ENCODE assay signal across 19 cellular contexts in genomic region chr10:57844387-57844998, GRCh38.
A peak's percentile ranks its signal among the peaks of the same experiment; 100 is the strongest.
DNase-seq lines count a peak whose midpoint lies in the region; TF ChIP-seq lines count a peak whose summit lies in the region.
"Had no signal": no experiment of that assay in that cellular context is flagged by ENCODE, and none has a peak within 500 bp of the region (broad histone marks: within the 10 kb centered on the region; RNA-seq: fewer than 3 reads in every experiment).

No MANE protein-coding gene starts in this region.

- 25% methylated on average over 4 of the region's 4 CpGs for whole genome bisulfite sequencing in liver

- H3K9ac ChIP-seq in liver (ENCODE audit: low read depth in 1 of 2, low read length in 2 of 2): no peak overlapping the region
- H3K9ac ChIP-seq: KMS-11, SK-N-SH had no signal

- H3K9me3 ChIP-seq in liver (ENCODE audit: control insufficient read depth in 4 of 4, low read length in 3 of 4): no peaks in the 10 kb centered on the region
- H3K9me3 ChIP-seq: Peyer's patch, SK-N-SH had no signal

- H3K4me3 ChIP-seq in liver (ENCODE audit: low read depth in 1 of 3, low read length in 3 of 3): no peak overlapping the region
- H3K4me3 ChIP-seq: Peyer's patch had no signal

- H3K27me3 Mint-ChIP-seq in type B pancreatic cell (no peaks in the 10 kb centered on the region), progenitor cell of endocrine pancreas (no peaks in the 10 kb centered on the region)
- H3K27me3 Mint-ChIP-seq: CD4-positive, alpha-beta memory T cell had no signal

- TF ChIP-seq CTCF in liver (IDR thresholded peaks at IDR 0.05; ENCODE audit: low read depth, low read length, missing input control): no peak
- no peak for TF ChIP-seq CTCF in type B pancreatic cell (conservative IDR thresholded peaks at IDR 0.05)
- no peak for TF ChIP-seq CTCF in progenitor cell of endocrine pancreas (IDR thresholded peaks at IDR 0.05; ENCODE audit: unreplicated experiment)

- peaks cover 13% of the 10 kb centered on the region for H3K9me3 Mint-ChIP-seq in type B pancreatic cell
- H3K9me3 Mint-ChIP-seq in progenitor cell of endocrine pancreas (ENCODE audit: low read depth): peaks cover 13% of the 10 kb centered on the region

- H3K27ac ChIP-seq in liver (ENCODE audit: low read depth in 1 of 2, low read length in 2 of 2): no peak overlapping the region
- H3K27ac ChIP-seq: 22Rv1, KMS-11, Peyer's patch had no signal

- no peaks in the 10 kb centered on the region for H3K36me3 ChIP-seq in liver (ENCODE audit: control insufficient read depth in 4 of 4, insufficient read depth in 3 of 4, low read depth in 1 of 4, low read length in 3 of 4)
- H3K36me3 ChIP-seq: Peyer's patch had no signal

- peak in 1 of 2 donors; percentile 26 for TF ChIP-seq RAD21 in liver (IDR thresholded peaks at IDR 0.05)

- DNase-seq in DMS53 (lab: John Stamatoyannopoulos, UW): peak; percentile 45
- DNase-seq in DMS53 treated with DMSO at 0.1 percent for 48 hours (lab: John Stamatoyannopoulos, UW; ENCODE audit: unreplicated experiment): no peak
- DNase-seq in glomerular visceral epithelial cell (ENCODE audit: extremely low spot score): peak; percentile 14
- DNase-seq in type B pancreatic cell (ENCODE audit: extremely low spot score, unreplicated experiment): no peak
- no peak for DNase-seq in RPMI8226
- DNase-seq in NCI-H1694 treated with DMSO at 0.1 percent for 48 hours (lab: John Stamatoyannopoulos, UW): no peak
- DNase-seq in progenitor cell of endocrine pancreas (ENCODE audit: low spot score, unreplicated experiment): no peak
- DNase-seq: CD4-positive, alpha-beta memory T cell; DND-41; HFFc6; NCI-H1048; NCI-H345; NCI-H774; Peyer's patch; Right ventricle myocardium superior; SK-N-SH had no signal

- peaks cover 0 to 12% (median 9%) of the 10 kb centered on the region in 4 donors for H3K4me1 ChIP-seq in liver (ENCODE audit: control insufficient read depth in 4 of 4, insufficient read depth in 4 of 4, low read length in 3 of 4)
- H3K4me1 ChIP-seq: Peyer's patch had no signal

- H3K27ac Mint-ChIP-seq in type B pancreatic cell: no peak overlapping the region
- H3K27ac Mint-ChIP-seq in progenitor cell of endocrine pancreas: no peak overlapping the region
- H3K27ac Mint-ChIP-seq: CD4-positive, alpha-beta memory T cell; HFFc6 had no signal

- no peaks in the 10 kb centered on the region for H3K27me3 ChIP-seq in liver (ENCODE audit: control insufficient read depth in 4 of 4, insufficient read depth in 4 of 4, low read length in 3 of 4)
- H3K27me3 ChIP-seq: Peyer's patch had no signal

- H3K36me3 Mint-ChIP-seq in type B pancreatic cell (peaks cover 4% of the 10 kb centered on the region), progenitor cell of endocrine pancreas (ENCODE audit: insufficient read depth) (no peaks in the 10 kb centered on the region)
- H3K36me3 Mint-ChIP-seq: CD4-positive, alpha-beta memory T cell had no signal

- peaks cover 13% of the 10 kb centered on the region for H3K4me1 Mint-ChIP-seq in type B pancreatic cell (ENCODE audit: unreplicated experiment)
- H3K4me1 Mint-ChIP-seq in progenitor cell of endocrine pancreas (ENCODE audit: low read depth): peaks cover 19% of the 10 kb centered on the region
- H3K4me1 Mint-ChIP-seq: CD4-positive, alpha-beta memory T cell had no signal

- H3K4me3 Mint-ChIP-seq in type B pancreatic cell (peak overlapping the region; percentile 21), progenitor cell of endocrine pancreas (ENCODE audit: low read depth) (no peak overlapping the region)
- H3K4me3 Mint-ChIP-seq: CD4-positive, alpha-beta memory T cell; HFFc6 had no signal

TF ChIP-seq in liver, 16 proteins besides CTCF, POLR2A, EP300 and RAD21:
- no peak for TF ChIP-seq TAF1 (conservative IDR thresholded peaks at IDR 0.05)
- no peak for TF ChIP-seq ZBTB33 (IDR thresholded peaks at IDR 0.05)
- TF ChIP-seq FOXA1 (IDR thresholded peaks at IDR 0.05): no peak
- TF ChIP-seq REST (IDR thresholded peaks at IDR 0.05): no peak
- no peak for TF ChIP-seq EGR1 (IDR thresholded peaks at IDR 0.05; ENCODE audit: low read depth in 2 of 2)
- peak; percentile 24 to 33 for TF ChIP-seq HNF4A (conservative IDR thresholded peaks at IDR 0.05)
- no peak for TF ChIP-seq SP1 (IDR thresholded peaks at IDR 0.05)
- no peak for TF ChIP-seq RXRA (IDR thresholded peaks at IDR 0.05)

Comparison
In these comparisons a context has a peak if more than half of its experiments do, and no peak if none do; other contexts are left out.
1. DNase-seq: peak in DMS53 (single experiment) and glomerular visceral epithelial cell (single experiment); none in DMS53 treated with DMSO at 0.1 percent for 48 hours (single experiment), type B pancreatic cell (single experiment), RPMI8226 (single experiment), NCI-H1694 treated with DMSO at 0.1 percent for 48 hours (single experiment) and progenitor cell of endocrine pancreas (single experiment).